14 cellular contexts compared by ENCODE assay signal in the genomic region with DNA sequence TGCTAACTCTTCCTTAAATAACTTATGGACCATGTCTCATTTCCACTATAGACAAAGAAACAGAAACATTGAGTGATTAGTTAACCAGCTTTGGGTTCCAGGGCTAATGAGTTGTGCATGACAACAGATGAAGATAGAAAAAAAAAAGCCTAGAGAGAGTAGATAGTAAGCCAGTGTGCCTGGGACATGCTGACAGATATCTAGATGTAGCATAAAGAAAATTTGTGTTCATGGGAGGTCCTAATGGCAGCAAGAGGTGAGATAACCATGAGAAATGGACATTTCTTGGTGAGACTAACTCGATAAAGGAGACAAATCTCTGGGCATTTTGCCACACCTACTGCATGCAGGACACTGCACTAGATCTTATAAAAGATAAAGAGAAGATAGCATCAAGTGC. TPM values are rescaled to one million over a fixed set of nuclear protein-coding genes. Genes with fewer than 3 reads are reported as not detected.
DNase-seq lines count a peak whose midpoint lies in the region; ATAC-seq and TF ChIP-seq lines count a peak whose summit lies in the region.
"Had no signal": no experiment of that assay in that cellular context is flagged by ENCODE, and none has a peak within 500 bp of the region (broad histone marks: within the 10 kb centered on the region; RNA-seq: fewer than 3 reads in every experiment).

No MANE protein-coding gene starts in this region.

- H3K27ac Mint-ChIP-seq in activated CD4-positive, alpha-beta T cell treated with anti-CD3 and anti-CD28 coated beads, Interleukin-2, amount 10 ng/mL, durations not matched to agents 7 days and 5 days = peak overlapping the region; percentile 3
- H3K27ac Mint-ChIP-seq: CD8-positive, alpha-beta T cell had no signal

- no peak for DNase-seq in activated CD4-positive, alpha-beta T cell treated with anti-CD3 and anti-CD28 coated beads, Interleukin-2, amount 10 ng/mL, durations not matched to agents 7 days and 5 days
- DNase-seq in activated CD4-positive, alpha-beta T cell treated with anti-CD3 and anti-CD28 coated beads for 48 hours = no peak
- DNase-seq in erythroblast (lab: John Stamatoyannopoulos, UW) = peak; percentile 27 to 49
- no peak for DNase-seq in NK-92 (lab: John Stamatoyannopoulos, UW; ENCODE audit: unreplicated experiment)
- DNase-seq: AML-193; Caco-2; Calu3; CD4-positive, alpha-beta T cell; CD8-positive, alpha-beta T cell; DMS79 treated with DMSO at 0.1 percent for 48 hours; GF-D8 had no signal

- no peak for TF ChIP-seq POLR2A in erythroblast (IDR thresholded peaks at IDR 0.05; ENCODE audit: low read length)

- peaks cover 27% of the 10 kb centered on the region for H3K4me1 Mint-ChIP-seq in activated CD4-positive, alpha-beta T cell treated with anti-CD3 and anti-CD28 coated beads, Interleukin-2, amount 10 ng/mL, durations not matched to agents 7 days and 5 days

- no peaks in the 10 kb centered on the region for H3K27me3 Mint-ChIP-seq in activated CD4-positive, alpha-beta T cell treated with anti-CD3 and anti-CD28 coated beads, Interleukin-2, amount 10 ng/mL, durations not matched to agents 7 days and 5 days
- H3K27me3 Mint-ChIP-seq: B cell; CD4-positive, alpha-beta T cell had no signal

- H3K9me3 Mint-ChIP-seq in activated CD4-positive, alpha-beta T cell treated with anti-CD3 and anti-CD28 coated beads, Interleukin-2, amount 10 ng/mL, durations not matched to agents 7 days and 5 days = peaks cover 10% of the 10 kb centered on the region
- H3K9me3 Mint-ChIP-seq: CD4-positive, alpha-beta T cell had no signal

- POLR2A ChIA-PET in activated CD4-positive, alpha-beta T cell treated with anti-CD3 and anti-CD28 coated beads, Interleukin-2, amount 10 ng/mL, durations not matched to agents 7 days and 5 days (lab: Charles Lee) = no interaction called here

- CTCF ChIA-PET in activated CD4-positive, alpha-beta T cell treated with anti-CD3 and anti-CD28 coated beads, Interleukin-2, amount 10 ng/mL, durations not matched to agents 7 days and 5 days (lab: Charles Lee) = no interaction called here

- ATAC-seq in HG03460 (IDR thresholded peaks at IDR 0.05; ENCODE audit: unreplicated experiment) = no peak
- ATAC-seq: A549; CD8-positive, alpha-beta T cell had no signal

- H3K4me3 Mint-ChIP-seq in activated CD4-positive, alpha-beta T cell treated with anti-CD3 and anti-CD28 coated beads, Interleukin-2, amount 10 ng/mL, durations not matched to agents 7 days and 5 days = no peak overlapping the region
- H3K4me3 Mint-ChIP-seq: B cell; CD4-positive, alpha-beta T cell; CD8-positive, alpha-beta T cell had no signal

- peaks cover 9% of the 10 kb centered on the region for H3K36me3 Mint-ChIP-seq in activated CD4-positive, alpha-beta T cell treated with anti-CD3 and anti-CD28 coated beads, Interleukin-2, amount 10 ng/mL, durations not matched to agents 7 days and 5 days (ENCODE audit: low read depth)

RNA-seq across cellular contexts. Expression of a gene that starts 2.8 kb away (rescaled TPM):
- 10 to 100 TPM; 58.5 to 65.3 TPM for total RNA-seq in activated CD4-positive, alpha-beta T cell treated with anti-CD3 and anti-CD28 coated beads, Interleukin-2, amount 10 ng/mL, durations not matched to agents 7 days and 5 days

RNA-seq across cellular contexts. Expression of a gene that starts 20.2 kb away (rescaled TPM):
- total RNA-seq in activated CD4-positive, alpha-beta T cell treated with anti-CD3 and anti-CD28 coated beads, Interleukin-2, amount 10 ng/mL, durations not matched to agents 7 days and 5 days = 10 to 100 TPM; 33.7 to 34.3 TPM

RNA-seq across cellular contexts. Expression of a gene that starts 35.5 kb away (rescaled TPM):
- 10 to 100 TPM; 87.9 to 94.0 TPM for total RNA-seq in activated CD4-positive, alpha-beta T cell treated with anti-CD3 and anti-CD28 coated beads, Interleukin-2, amount 10 ng/mL, durations not matched to agents 7 days and 5 days

RNA-seq across cellular contexts. Expression of a gene that starts 54.6 kb away (rescaled TPM):
- 10 to 100 TPM; 12.4 to 12.7 TPM for total RNA-seq in activated CD4-positive, alpha-beta T cell treated with anti-CD3 and anti-CD28 coated beads, Interleukin-2, amount 10 ng/mL, durations not matched to agents 7 days and 5 days

Comparison
In these comparisons a context has a peak if more than half of its experiments do, and no peak if none do; other contexts are left out.
1. DNase-seq: peak in erythroblast (2 of 2); none in activated CD4-positive, alpha-beta T cell treated with anti-CD3 and anti-CD28 coated beads, Interleukin-2, amount 10 ng/mL, durations not matched to agents 7 days and 5 days (single experiment), activated CD4-positive, alpha-beta T cell treated with anti-CD3 and anti-CD28 coated beads for 48 hours (single experiment) and NK-92 (single experiment).